ENCODE assay signal across 8 cellular contexts in the genomic region with DNA sequence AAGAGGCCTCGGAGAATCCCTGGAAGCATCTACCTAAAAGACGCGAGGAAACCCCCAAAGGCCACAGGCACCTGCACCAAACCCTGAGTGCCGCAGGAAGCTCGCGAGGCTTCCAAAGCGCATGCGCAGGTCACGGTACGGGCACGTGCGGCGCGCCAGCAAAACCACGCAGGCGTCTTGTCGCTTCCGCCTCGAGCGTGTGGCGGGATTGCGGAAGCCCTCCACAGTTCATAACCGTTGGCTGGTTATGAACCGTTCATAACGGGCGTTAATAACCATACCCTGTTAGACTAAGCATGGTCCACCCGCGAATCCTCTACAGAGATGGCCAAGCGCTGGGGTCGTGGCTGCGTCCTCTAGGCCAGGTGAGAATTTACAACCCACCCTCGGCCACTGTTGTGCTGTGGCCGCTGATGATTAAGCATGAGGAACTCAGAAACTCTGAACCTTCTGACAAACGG. TPM values are rescaled to one million over a fixed set of nuclear protein-coding genes. Genes with fewer than 3 reads are reported as not detected.
DNase-seq lines count a peak whose midpoint lies in the region; ATAC-seq lines count a peak whose summit lies in the region.

No MANE protein-coding gene starts in this region.

- ATAC-seq in Right ventricle myocardium inferior (peak; percentile 56), GM18861 (IDR thresholded peaks at IDR 0.05; ENCODE audit: unreplicated experiment) (no peak), GM18858 (IDR thresholded peaks at IDR 0.05; ENCODE audit: unreplicated experiment) (no peak)

- DNase-seq in GM03348 (ENCODE audit: low spot score) (peak; percentile 81), NK-92 (lab: John Stamatoyannopoulos, UW; ENCODE audit: unreplicated experiment) (peak; percentile 14), Right ventricle myocardium inferior (ENCODE audit: missing footprints) (no peak), skeletal muscle cell (ENCODE audit: low read depth) (peak; percentile 3), SKM-1 treated with dmso at 0.1 percent for 144 hours (lab: John Stamatoyannopoulos, UW; ENCODE audit: unreplicated experiment) (no peak)
- DNase-seq in activated T-helper 9 cell treated with anti-CD3 and anti-CD28 coated beads, Interleukin-2, amount 50 U/mL, for 16 hours (ENCODE audit: low read depth) = peak; percentile 65

- peak overlapping the region; percentile 32 for H3K4me3 ChIP-seq in skeletal muscle cell (ENCODE audit: low read depth, low read length)

- intact Hi-C loops in Right ventricle myocardium inferior (cut with DNase I) = loop anchor here (5.0 kb wide), 1 partner anchor 290 kb away; no protein-coding TSS in a partner anchor

RNA-seq across cellular contexts. Expression of gene MORC2, which starts 46.4 kb away (rescaled TPM):
- total RNA-seq in Right ventricle myocardium inferior = 17.3 TPM

RNA-seq across cellular contexts. Expression of gene TUG1, which starts 46.9 kb away (rescaled TPM):
- total RNA-seq in Right ventricle myocardium inferior = 32.3 TPM

Comparison
In these comparisons a context has a peak if more than half of its experiments do, and no peak if none do; other contexts are left out.
1. DNase-seq: peak in GM03348 (single experiment), NK-92 (single experiment), activated T-helper 9 cell treated with anti-CD3 and anti-CD28 coated beads, Interleukin-2, amount 50 U/mL, for 16 hours (single experiment) and skeletal muscle cell (single experiment); none in Right ventricle myocardium inferior (single experiment) and SKM-1 treated with dmso at 0.1 percent for 144 hours (single experiment).